In the genomic region with DNA sequence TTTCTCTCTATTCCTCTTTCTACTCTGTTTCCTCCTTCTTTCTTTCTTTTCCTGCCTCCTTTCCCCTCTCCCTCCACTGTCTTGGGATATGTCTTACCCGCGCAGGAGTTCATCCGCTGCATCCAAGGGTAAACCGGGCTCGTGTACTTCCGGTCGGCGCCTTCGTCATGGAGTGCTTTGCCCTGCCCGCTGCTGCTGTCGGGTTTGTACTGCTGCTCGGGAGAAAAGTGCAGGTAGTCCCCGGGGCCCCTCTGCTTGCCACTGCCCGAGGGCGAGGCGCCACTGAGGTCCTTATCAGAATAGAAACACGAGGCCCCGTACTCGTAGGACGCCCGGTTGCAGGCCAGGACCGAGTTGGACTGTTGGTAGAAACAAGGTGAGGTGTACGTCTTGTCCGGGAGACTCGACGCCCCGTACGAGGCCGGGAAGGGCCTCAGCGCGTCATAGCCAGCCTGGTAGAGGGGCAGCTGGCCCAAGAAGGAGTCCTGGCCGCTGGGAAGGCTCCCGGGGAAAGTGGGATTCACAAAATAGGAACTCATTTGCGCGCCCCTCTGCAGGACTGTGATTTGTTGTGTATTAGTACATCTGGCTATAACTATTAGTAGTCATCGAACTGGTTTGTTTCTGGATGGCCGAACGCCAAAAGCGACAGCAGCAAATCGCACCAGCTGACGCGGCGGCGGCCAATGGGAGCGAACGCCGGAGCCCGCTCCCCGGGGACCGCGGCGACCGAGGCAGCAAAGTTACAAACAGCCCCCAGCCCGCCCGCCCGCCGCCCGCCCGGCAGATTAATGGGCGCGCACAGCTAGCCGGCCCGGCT, we compare ENCODE assay signal across 9 cellular contexts. TPM values are rescaled to one million over a fixed set of nuclear protein-coding genes. Genes with fewer than 3 reads are reported as not detected.
DNase-seq lines count a peak whose midpoint lies in the region; ATAC-seq and TF ChIP-seq lines count a peak whose summit lies in the region.
"Had no signal": no experiment of that assay in that cellular context is flagged by ENCODE, and none has a peak within 500 bp of the region (broad histone marks: within the 10 kb centered on the region; RNA-seq: fewer than 3 reads in every experiment).

A gene (minus strand): TSS at position 564 of the 820 bp plus-strand sequence. CDS start 25 bp downstream, at position 539.

- 41 to 48% methylated on average over 52 to 63 of the region's 63 CpGs for WGBS in GM23248 (ENCODE audit: low coverage in 1 of 2, low lambda C conversion rate in 2 of 2, missing lambda C conversion rate in 2 of 2), 2 experiments

- intact Hi-C loops in PC-3 (cut with micrococcal nuclease): loop anchor here (2.0 kb wide), 1 partner anchor 17 kb away; a partner anchor contains a TSS

- in situ Hi-C loops in GM23248 (cut with MboI): no loop called here

- BruUV-seq in PC-3 (replicated peaks; lab: Mats Ljungman, UMichigan): no TSS peak

- DNase-seq in GM23248 (peak; percentile 72), PC-3 (peak; percentile 74), glutamatergic neuron (no peak), NK-92 (lab: John Stamatoyannopoulos, UW; ENCODE audit: unreplicated experiment) (no peak), NCI-H774 (lab: John Stamatoyannopoulos, UW) (no peak)

- ATAC-seq in PC-3 (peak; percentile 1; the same call in 1 of the 2 replicates), HG03469 (IDR thresholded peaks at IDR 0.05; ENCODE audit: unreplicated experiment) (no peak), HG03571 (IDR thresholded peaks at IDR 0.05; ENCODE audit: unreplicated experiment) (no peak)

- H3K9me2 ChIP-seq in GM23248 (ENCODE audit: insufficient read depth) (no peaks in the 10 kb centered on the region), PC-3 (replicated peaks; ENCODE audit: low read length) (no peaks in the 10 kb centered on the region)

- no peaks in the 10 kb centered on the region for H3K27me3 ChIP-seq in GM23248 (replicated peaks; ENCODE audit: insufficient read depth)
- H3K27me3 ChIP-seq in PC-3 (ENCODE audit: low read length): no peaks in the 10 kb centered on the region
- no peaks in the 10 kb centered on the region for H3K27me3 ChIP-seq in skeletal muscle satellite cell (ENCODE audit: control insufficient read depth, insufficient read depth, low read length)

- H3K4me1 Mint-ChIP-seq in glutamatergic neuron (ENCODE audit: low read depth, unreplicated experiment): no peaks in the 10 kb centered on the region

- peaks cover 13% of the 10 kb centered on the region for H3K36me3 Mint-ChIP-seq in glutamatergic neuron (ENCODE audit: unreplicated experiment)

- peak within 1 kb of the TSS; percentile 91 for H2AFZ ChIP-seq in GM23248
- peak within 1 kb of the TSS; percentile 73 for H2AFZ ChIP-seq in PC-3 (ENCODE audit: low read length)

- H3K9ac ChIP-seq in GM23248 (peak within 1 kb of the TSS; percentile 87), PC-3 (ENCODE audit: low read length) (peak within 1 kb of the TSS; percentile 73), skeletal muscle satellite cell (ENCODE audit: low read depth, low read length) (peak within 1 kb of the TSS; percentile 89)

- H3K36me3 ChIP-seq in GM23248 (ENCODE audit: low read depth): 0 out of 2 replicates have a peak, but pooled peaks cover 7% of the 10 kb centered on the region
- H3K36me3 ChIP-seq in PC-3 (ENCODE audit: low read depth, low read length): peaks cover 13% of the 10 kb centered on the region; the same call in 1 of the 2 replicates
- peaks cover 33% of the 10 kb centered on the region for H3K36me3 ChIP-seq in skeletal muscle satellite cell (ENCODE audit: insufficient read depth, low read length)

- H3K4me1 ChIP-seq in GM23248 (ENCODE audit: insufficient read depth) (peaks cover 26% of the 10 kb centered on the region), PC-3 (ENCODE audit: insufficient read depth, low read length) (peaks cover 21% of the 10 kb centered on the region), skeletal muscle satellite cell (ENCODE audit: control insufficient read depth, insufficient read depth, low read length) (peaks cover 37% of the 10 kb centered on the region)

- TF ChIP-seq CTCF in PC-3 (conservative IDR thresholded peaks at IDR 0.05; ENCODE audit: low read depth, low read length): no peak
- TF ChIP-seq CTCF in glutamatergic neuron (IDR thresholded peaks at IDR 0.05; ENCODE audit: partially characterized antibody, unreplicated experiment): no peak

- H3K27ac ChIP-seq in GM23248 (peak within 1 kb of the TSS; percentile 86), PC-3 (ENCODE audit: low read length) (peak within 1 kb of the TSS; percentile 84)

- peaks cover 48% of the 10 kb centered on the region for H3K27me3 Mint-ChIP-seq in glutamatergic neuron (ENCODE audit: unreplicated experiment)

- H3K9me3 Mint-ChIP-seq in glutamatergic neuron (ENCODE audit: unreplicated experiment): peaks cover 4% of the 10 kb centered on the region

- peak within 1 kb of the TSS; percentile 46 for H3K4me3 Mint-ChIP-seq in glutamatergic neuron (ENCODE audit: unreplicated experiment)

- H3K9me3 ChIP-seq in GM23248 (ENCODE audit: low read depth) (no peaks in the 10 kb centered on the region), PC-3 (ENCODE audit: low read length) (no peaks in the 10 kb centered on the region), skeletal muscle satellite cell (replicated peaks; ENCODE audit: low read length) (no peaks in the 10 kb centered on the region)

- POLR2A ChIA-PET in PC-3 (lab: Charles Lee; ENCODE audit: unreplicated experiment): interaction anchor here (0.6 to 1.1 kb wide), 4 partner anchors 22 to 772 kb away, joined by 3 to 5 read pairs (median 4); no protein-coding TSS in a partner anchor

- peak within 1 kb of the TSS; percentile 98 for H3K4me2 ChIP-seq in GM23248 (ENCODE audit: unreplicated experiment)
- H3K4me2 ChIP-seq in PC-3 (ENCODE audit: low read length): peak within 1 kb of the TSS; percentile 92
- H3K4me2 ChIP-seq in skeletal muscle satellite cell (ENCODE audit: low read length): peak within 1 kb of the TSS; percentile 98

- H4K20me1 ChIP-seq in GM23248 (ENCODE audit: insufficient read depth): no peaks in the 10 kb centered on the region
- H4K20me1 ChIP-seq in PC-3 (ENCODE audit: low read length): no peaks in the 10 kb centered on the region

- H3F3A ChIP-seq in GM23248 (ENCODE audit: insufficient read depth) (peaks cover 20% of the 10 kb centered on the region; the same call in 1 of the 2 replicates), PC-3 (ENCODE audit: low read length, unreplicated experiment) (no peaks in the 10 kb centered on the region)

- no peak within 1 kb of the TSS for H3K27ac Mint-ChIP-seq in glutamatergic neuron (ENCODE audit: unreplicated experiment)

- H3K4me3 ChIP-seq in GM23248 (peak within 1 kb of the TSS; percentile 89), PC-3 (ENCODE audit: low read length) (peak within 1 kb of the TSS; percentile 78), skeletal muscle satellite cell (ENCODE audit: low read length) (peak within 1 kb of the TSS; percentile 72)

- H3K79me2 ChIP-seq in GM23248 (ENCODE audit: insufficient read depth) (peaks cover 89% of the 10 kb centered on the region), PC-3 (ENCODE audit: low read length) (peaks cover 63% of the 10 kb centered on the region)

- CTCF ChIA-PET in PC-3 (lab: Charles Lee): no interaction called here

RNA-seq across cellular contexts. Expression of the gene that starts here (rescaled TPM):
- total RNA-seq in GM23248 (2014; rRNA removed; shearing (Covaris generic)): 0.51 and 3.2 TPM in 2 replicates
- polyA plus RNA-seq in GM23248 (2016; fragmentation: Nextera tagmentation; extraction: Ambion mirVana): 3.5 and 3.7 TPM in 2 replicates
- total RNA-seq in PC-3 (2014; rRNA removed): 6.9 and 8.3 TPM in 2 replicates
- total RNA-seq in glutamatergic neuron (ENCODE audit: unreplicated experiment): not detected
- 5.6 and 8.7 TPM in 2 replicates for total RNA-seq in skeletal muscle satellite cell (2012; rRNA removed)
- total RNA-seq: T-helper 2 cell treated with Interferon-gamma antibody and Interleukin-4, amounts not matched to agents 100 ng/mL and 5 ng/mL, for 36 hours had no signal

Comparison
In these comparisons a context has a peak if more than half of its experiments do, and no peak if none do; other contexts are left out.
1. DNase-seq: peak in GM23248 (single experiment) and PC-3 (single experiment); none in glutamatergic neuron (single experiment), NK-92 (single experiment) and NCI-H774 (single experiment).
2. Peak in every context shown above with its lines, with median percentiles within 50 percentile points of each other: H3K4me2 ChIP-seq, H3K4me3 ChIP-seq and H3K9ac ChIP-seq.